Comparison of ENCODE assay signal across 1 cellular context in the genomic region with DNA sequence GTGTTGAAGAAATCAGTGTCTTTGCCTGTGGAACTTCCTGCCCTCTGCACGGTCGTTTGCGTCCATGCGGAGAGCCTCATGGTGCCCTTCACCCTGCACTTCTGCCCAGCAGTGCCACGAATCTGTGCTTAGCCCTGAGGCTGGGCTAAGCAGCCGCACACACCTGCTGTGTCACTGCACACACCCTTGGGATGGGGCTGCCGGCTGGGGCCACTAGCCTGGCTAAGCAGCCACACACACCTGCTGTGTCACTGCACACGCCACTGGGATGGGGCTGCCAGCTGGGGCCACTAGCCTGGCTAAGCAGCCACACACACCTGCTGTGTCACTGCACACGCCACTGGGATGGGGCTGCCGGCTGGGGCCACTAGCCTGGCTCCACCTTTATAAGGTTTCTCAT.
TF ChIP-seq lines count a peak whose summit lies in the region.

No MANE protein-coding gene starts in this region.

TF ChIP-seq in H1, 55 proteins besides CTCF, POLR2A, EP300 and RAD21:
- no peak for TF ChIP-seq PHF8 (conservative IDR thresholded peaks at IDR 0.05; ENCODE audit: low read depth, low read length)
- no peak for TF ChIP-seq KDM5A (IDR thresholded peaks at IDR 0.05; ENCODE audit: low read length)
- TF ChIP-seq BACH1 (IDR thresholded peaks at IDR 0.05; ENCODE audit: low read length): no peak
- no peak for TF ChIP-seq TBP (IDR thresholded peaks at IDR 0.05; ENCODE audit: low read depth, low read length)
- TF ChIP-seq CHD1 (IDR thresholded peaks at IDR 0.05; ENCODE audit: low read depth, low read length): no peak
- TF ChIP-seq, protein P1, sequence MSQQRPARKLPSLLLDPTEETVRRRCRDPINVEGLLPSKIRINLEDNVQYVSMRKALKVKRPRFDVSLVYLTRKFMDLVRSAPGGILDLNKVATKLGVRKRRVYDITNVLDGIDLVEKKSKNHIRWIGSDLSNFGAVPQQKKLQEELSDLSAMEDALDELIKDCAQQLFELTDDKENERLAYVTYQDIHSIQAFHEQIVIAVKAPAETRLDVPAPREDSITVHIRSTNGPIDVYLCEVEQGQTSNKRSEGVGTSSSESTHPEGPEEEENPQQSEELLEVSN (IDR thresholded peaks at IDR 0.05): no peak
- TF ChIP-seq, protein P2, sequence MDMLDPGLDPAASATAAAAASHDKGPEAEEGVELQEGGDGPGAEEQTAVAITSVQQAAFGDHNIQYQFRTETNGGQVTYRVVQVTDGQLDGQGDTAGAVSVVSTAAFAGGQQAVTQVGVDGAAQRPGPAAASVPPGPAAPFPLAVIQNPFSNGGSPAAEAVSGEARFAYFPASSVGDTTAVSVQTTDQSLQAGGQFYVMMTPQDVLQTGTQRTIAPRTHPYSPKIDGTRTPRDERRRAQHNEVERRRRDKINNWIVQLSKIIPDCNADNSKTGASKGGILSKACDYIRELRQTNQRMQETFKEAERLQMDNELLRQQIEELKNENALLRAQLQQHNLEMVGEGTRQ (IDR thresholded peaks at IDR 0.05; ENCODE audit: low read length): no peak
- TF ChIP-seq CBX5 (IDR thresholded peaks at IDR 0.05; ENCODE audit: low read depth, low read length): no peak
- TF ChIP-seq RBBP5 (IDR thresholded peaks at IDR 0.05; ENCODE audit: borderline replicate concordance, low read depth, low read length): no peak
- TF ChIP-seq, protein P3, sequence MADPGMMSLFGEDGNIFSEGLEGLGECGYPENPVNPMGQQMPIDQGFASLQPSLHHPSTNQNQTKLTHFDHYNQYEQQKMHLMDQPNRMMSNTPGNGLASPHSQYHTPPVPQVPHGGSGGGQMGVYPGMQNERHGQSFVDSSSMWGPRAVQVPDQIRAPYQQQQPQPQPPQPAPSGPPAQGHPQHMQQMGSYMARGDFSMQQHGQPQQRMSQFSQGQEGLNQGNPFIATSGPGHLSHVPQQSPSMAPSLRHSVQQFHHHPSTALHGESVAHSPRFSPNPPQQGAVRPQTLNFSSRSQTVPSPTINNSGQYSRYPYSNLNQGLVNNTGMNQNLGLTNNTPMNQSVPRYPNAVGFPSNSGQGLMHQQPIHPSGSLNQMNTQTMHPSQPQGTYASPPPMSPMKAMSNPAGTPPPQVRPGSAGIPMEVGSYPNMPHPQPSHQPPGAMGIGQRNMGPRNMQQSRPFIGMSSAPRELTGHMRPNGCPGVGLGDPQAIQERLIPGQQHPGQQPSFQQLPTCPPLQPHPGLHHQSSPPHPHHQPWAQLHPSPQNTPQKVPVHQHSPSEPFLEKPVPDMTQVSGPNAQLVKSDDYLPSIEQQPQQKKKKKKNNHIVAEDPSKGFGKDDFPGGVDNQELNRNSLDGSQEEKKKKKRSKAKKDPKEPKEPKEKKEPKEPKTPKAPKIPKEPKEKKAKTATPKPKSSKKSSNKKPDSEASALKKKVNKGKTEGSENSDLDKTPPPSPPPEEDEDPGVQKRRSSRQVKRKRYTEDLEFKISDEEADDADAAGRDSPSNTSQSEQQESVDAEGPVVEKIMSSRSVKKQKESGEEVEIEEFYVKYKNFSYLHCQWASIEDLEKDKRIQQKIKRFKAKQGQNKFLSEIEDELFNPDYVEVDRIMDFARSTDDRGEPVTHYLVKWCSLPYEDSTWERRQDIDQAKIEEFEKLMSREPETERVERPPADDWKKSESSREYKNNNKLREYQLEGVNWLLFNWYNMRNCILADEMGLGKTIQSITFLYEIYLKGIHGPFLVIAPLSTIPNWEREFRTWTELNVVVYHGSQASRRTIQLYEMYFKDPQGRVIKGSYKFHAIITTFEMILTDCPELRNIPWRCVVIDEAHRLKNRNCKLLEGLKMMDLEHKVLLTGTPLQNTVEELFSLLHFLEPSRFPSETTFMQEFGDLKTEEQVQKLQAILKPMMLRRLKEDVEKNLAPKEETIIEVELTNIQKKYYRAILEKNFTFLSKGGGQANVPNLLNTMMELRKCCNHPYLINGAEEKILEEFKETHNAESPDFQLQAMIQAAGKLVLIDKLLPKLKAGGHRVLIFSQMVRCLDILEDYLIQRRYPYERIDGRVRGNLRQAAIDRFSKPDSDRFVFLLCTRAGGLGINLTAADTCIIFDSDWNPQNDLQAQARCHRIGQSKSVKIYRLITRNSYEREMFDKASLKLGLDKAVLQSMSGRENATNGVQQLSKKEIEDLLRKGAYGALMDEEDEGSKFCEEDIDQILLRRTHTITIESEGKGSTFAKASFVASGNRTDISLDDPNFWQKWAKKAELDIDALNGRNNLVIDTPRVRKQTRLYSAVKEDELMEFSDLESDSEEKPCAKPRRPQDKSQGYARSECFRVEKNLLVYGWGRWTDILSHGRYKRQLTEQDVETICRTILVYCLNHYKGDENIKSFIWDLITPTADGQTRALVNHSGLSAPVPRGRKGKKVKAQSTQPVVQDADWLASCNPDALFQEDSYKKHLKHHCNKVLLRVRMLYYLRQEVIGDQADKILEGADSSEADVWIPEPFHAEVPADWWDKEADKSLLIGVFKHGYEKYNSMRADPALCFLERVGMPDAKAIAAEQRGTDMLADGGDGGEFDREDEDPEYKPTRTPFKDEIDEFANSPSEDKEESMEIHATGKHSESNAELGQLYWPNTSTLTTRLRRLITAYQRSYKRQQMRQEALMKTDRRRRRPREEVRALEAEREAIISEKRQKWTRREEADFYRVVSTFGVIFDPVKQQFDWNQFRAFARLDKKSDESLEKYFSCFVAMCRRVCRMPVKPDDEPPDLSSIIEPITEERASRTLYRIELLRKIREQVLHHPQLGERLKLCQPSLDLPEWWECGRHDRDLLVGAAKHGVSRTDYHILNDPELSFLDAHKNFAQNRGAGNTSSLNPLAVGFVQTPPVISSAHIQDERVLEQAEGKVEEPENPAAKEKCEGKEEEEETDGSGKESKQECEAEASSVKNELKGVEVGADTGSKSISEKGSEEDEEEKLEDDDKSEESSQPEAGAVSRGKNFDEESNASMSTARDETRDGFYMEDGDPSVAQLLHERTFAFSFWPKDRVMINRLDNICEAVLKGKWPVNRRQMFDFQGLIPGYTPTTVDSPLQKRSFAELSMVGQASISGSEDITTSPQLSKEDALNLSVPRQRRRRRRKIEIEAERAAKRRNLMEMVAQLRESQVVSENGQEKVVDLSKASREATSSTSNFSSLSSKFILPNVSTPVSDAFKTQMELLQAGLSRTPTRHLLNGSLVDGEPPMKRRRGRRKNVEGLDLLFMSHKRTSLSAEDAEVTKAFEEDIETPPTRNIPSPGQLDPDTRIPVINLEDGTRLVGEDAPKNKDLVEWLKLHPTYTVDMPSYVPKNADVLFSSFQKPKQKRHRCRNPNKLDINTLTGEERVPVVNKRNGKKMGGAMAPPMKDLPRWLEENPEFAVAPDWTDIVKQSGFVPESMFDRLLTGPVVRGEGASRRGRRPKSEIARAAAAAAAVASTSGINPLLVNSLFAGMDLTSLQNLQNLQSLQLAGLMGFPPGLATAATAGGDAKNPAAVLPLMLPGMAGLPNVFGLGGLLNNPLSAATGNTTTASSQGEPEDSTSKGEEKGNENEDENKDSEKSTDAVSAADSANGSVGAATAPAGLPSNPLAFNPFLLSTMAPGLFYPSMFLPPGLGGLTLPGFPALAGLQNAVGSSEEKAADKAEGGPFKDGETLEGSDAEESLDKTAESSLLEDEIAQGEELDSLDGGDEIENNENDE (IDR thresholded peaks at IDR 0.05; ENCODE audit: insufficient replicate concordance, low read length): no peak
- TF ChIP-seq GTF2F1 (IDR thresholded peaks at IDR 0.05; ENCODE audit: borderline replicate concordance, low read depth, low read length): no peak
- no peak for TF ChIP-seq SRF (IDR thresholded peaks at IDR 0.05; ENCODE audit: low read depth, low read length)
- no peak for TF ChIP-seq HDAC2 (IDR thresholded peaks at IDR 0.05; ENCODE audit: borderline replicate concordance in 1 of 2, low read depth in 2 of 2, low read length in 2 of 2)
- TF ChIP-seq CBX8 (IDR thresholded peaks at IDR 0.05; ENCODE audit: borderline replicate concordance, low read depth, low read length): no peak
- TF ChIP-seq MAFK (IDR thresholded peaks at IDR 0.05; ENCODE audit: low read depth, low read length): no peak
- TF ChIP-seq TAF7 (optimal IDR thresholded peaks at IDR 0.05; ENCODE audit: borderline replicate concordance, low read depth, low read length): no peak
- TF ChIP-seq JUND (IDR thresholded peaks at IDR 0.05; ENCODE audit: low read length): no peak
- no peak for TF ChIP-seq SIRT6 (IDR thresholded peaks at IDR 0.05; ENCODE audit: low read length)
- TF ChIP-seq HDAC6 (IDR thresholded peaks at IDR 0.05; ENCODE audit: low read depth, low read length): no peak
- no peak for TF ChIP-seq SAP30 (IDR thresholded peaks at IDR 0.05; ENCODE audit: insufficient read depth, insufficient replicate concordance, low read length)
